ENCODE assay signal across 1 cellular context in the genomic region with DNA sequence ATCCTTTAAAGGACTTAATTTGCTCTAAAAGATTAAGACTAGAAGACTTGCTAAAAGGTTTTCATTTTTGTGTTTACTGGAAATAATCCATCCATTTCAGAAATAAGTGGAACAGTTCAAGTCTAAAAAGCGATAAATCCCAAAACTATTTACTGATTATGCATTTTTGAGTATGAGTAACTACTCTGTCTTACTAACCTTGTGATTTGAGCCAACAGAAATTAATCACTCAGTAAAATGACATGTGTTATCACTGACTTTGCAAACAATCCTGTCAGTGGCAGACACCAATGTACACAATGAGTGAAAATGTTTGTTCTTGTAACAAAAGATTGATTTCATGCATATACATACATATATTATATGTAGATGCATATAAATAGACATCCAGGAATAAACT.
TF ChIP-seq lines count a peak whose summit lies in the region.

No MANE protein-coding gene starts in this region.

TF ChIP-seq in SK-N-SH, 30 proteins besides CTCF, POLR2A, EP300 and RAD21 (continued from another document):
- TF ChIP-seq RXRA (IDR thresholded peaks at IDR 0.05; ENCODE audit: borderline replicate concordance, low read depth) (no peak), NFIC (IDR thresholded peaks at IDR 0.05; ENCODE audit: borderline replicate concordance) (peak; percentile 39; the same call in 1 of the 2 replicates), FOXJ3 (CRISPR knock-in tag; IDR thresholded peaks at IDR 0.05) (no peak), POLR2AphosphoS5 (IDR thresholded peaks at IDR 0.05; ENCODE audit: low read depth, low read length) (no peak), JUND (IDR thresholded peaks at IDR 0.05) (no peak; the same call in 1 of the 2 replicates), GABPA (IDR thresholded peaks at IDR 0.05; ENCODE audit: low read depth) (no peak), GATA2 (CRISPR knock-in tag; IDR thresholded peaks at IDR 0.05) (no peak), FOSL2 (IDR thresholded peaks at IDR 0.05; ENCODE audit: borderline replicate concordance, low read depth) (peak; percentile 30; the same call in 1 of the 2 replicates), TCF12 (IDR thresholded peaks at IDR 0.05) (no peak), ELF1 (IDR thresholded peaks at IDR 0.05) (no peak)
- TF ChIP-seq, protein P1, sequence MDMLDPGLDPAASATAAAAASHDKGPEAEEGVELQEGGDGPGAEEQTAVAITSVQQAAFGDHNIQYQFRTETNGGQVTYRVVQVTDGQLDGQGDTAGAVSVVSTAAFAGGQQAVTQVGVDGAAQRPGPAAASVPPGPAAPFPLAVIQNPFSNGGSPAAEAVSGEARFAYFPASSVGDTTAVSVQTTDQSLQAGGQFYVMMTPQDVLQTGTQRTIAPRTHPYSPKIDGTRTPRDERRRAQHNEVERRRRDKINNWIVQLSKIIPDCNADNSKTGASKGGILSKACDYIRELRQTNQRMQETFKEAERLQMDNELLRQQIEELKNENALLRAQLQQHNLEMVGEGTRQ (IDR thresholded peaks at IDR 0.05; ENCODE audit: borderline replicate concordance, low read depth, low read length), result no peak
- TF ChIP-seq, protein P2, sequence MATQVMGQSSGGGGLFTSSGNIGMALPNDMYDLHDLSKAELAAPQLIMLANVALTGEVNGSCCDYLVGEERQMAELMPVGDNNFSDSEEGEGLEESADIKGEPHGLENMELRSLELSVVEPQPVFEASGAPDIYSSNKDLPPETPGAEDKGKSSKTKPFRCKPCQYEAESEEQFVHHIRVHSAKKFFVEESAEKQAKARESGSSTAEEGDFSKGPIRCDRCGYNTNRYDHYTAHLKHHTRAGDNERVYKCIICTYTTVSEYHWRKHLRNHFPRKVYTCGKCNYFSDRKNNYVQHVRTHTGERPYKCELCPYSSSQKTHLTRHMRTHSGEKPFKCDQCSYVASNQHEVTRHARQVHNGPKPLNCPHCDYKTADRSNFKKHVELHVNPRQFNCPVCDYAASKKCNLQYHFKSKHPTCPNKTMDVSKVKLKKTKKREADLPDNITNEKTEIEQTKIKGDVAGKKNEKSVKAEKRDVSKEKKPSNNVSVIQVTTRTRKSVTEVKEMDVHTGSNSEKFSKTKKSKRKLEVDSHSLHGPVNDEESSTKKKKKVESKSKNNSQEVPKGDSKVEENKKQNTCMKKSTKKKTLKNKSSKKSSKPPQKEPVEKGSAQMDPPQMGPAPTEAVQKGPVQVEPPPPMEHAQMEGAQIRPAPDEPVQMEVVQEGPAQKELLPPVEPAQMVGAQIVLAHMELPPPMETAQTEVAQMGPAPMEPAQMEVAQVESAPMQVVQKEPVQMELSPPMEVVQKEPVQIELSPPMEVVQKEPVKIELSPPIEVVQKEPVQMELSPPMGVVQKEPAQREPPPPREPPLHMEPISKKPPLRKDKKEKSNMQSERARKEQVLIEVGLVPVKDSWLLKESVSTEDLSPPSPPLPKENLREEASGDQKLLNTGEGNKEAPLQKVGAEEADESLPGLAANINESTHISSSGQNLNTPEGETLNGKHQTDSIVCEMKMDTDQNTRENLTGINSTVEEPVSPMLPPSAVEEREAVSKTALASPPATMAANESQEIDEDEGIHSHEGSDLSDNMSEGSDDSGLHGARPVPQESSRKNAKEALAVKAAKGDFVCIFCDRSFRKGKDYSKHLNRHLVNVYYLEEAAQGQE (IDR thresholded peaks at IDR 0.05; ENCODE audit: low read depth, low read length), result no peak
